1 cellular context compared by ENCODE assay signal in the genomic region with DNA sequence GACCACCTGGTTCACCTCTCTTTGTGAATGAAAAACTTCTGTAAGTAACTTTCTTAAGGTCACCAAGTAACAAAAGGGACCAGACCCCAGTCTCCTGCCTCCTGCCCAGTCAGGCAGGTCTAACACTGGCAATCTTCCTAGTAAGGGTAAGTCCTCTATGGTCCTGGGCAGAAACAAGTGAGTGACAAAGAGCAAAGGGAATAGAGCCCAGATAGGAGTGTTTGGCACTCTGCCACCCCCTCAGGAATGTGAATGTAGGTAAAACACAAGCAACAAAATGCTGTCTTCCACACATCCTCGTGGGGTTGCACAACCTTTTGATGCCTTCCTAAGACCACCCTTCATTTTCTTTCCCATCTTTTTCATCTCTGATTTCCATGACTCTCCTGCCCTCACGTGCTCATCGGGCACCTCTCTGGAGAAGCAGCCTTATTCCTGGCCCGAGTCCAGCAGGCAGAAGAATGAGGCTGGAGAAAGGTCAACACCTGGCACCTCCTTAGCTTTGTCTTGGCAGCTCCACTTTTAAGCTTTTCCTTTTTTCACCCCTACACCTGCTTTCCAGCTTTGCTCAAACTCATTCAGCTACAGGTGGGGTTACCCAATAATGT.
TF ChIP-seq lines count a peak whose summit lies in the region.

No MANE protein-coding gene starts in this region.

TF ChIP-seq in H1, 55 proteins besides CTCF, POLR2A, EP300 and RAD21:
- TF ChIP-seq HDAC2 (IDR thresholded peaks at IDR 0.05; ENCODE audit: borderline replicate concordance in 1 of 2, low read depth in 2 of 2, low read length in 2 of 2) = no peak
- TF ChIP-seq CEBPB (IDR thresholded peaks at IDR 0.05; ENCODE audit: low read depth, low read length) = peak; percentile 22; the same call in 1 of the 2 replicates
